ENCODE assay signal across 8 cellular contexts in the genomic region with DNA sequence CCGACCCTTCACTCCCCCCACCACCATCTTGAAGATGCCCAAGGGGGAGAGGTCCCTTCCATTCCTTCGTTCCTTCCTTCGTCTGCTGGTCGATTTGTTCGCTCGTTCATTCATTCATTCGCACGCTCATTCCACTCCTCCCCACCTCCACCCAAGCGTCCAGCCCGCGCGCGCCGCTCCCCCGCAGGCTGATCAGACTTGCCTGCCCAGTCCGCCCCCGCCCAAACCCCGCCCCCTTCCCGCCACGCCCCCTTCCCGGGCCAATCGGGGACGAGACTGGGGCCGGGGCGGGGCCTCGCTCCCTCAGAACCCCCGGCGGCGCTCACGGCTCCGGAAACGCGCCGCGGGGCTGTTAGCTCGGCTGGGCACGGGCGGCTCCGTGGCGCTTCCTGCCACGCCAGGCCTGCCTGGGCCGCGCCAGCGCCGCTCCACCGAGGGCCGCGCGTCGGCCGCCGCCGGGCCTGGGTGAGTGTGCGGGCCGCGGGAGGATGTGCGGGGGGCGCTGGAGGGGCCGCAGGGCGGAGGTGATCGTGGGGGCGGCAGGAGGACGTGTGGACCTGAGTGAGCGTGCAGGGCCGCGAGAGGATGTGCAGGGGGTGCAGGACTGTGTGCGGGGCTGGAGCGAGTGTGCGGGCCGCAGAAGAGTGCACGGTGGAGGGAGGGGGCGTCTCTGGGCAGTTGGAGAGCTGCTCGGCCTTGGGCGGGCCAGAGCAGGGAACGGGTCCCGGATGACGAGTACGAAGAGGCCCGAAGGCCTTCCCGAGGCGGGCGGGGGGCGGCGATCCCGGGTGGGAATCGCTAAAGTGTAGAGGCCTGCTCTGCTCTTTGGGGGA. TPM values are rescaled to one million over a fixed set of nuclear protein-coding genes. Genes with fewer than 3 reads are reported as not detected.
DNase-seq lines count a peak whose midpoint lies in the region; ATAC-seq and TF ChIP-seq lines count a peak whose summit lies in the region.

A gene with protein sequence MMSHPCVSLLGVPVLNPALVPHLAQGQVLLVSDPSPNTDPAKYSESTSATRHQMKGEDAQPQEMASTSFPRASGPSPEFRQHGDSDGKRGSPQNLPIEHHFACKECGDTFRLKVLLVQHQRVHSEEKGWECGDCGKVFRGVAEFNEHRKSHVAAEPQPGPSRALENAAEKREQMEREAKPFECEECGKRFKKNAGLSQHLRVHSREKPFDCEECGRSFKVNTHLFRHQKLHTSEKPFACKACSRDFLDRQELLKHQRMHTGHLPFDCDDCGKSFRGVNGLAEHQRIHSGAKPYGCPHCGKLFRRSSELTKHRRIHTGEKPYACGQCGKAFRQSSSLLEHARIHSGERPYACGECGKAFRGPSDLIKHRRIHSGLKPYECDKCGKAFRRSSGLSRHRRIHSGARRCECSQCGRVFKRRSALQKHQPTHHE (plus strand): TSS at position 333 of the 833 bp plus-strand sequence. CDS start 2,527 bp downstream, outside the sequence.

- H3K9ac ChIP-seq in OCI-LY1 (ENCODE audit: low read length) (peak within 1 kb of the TSS; percentile 86), mucosa of stomach (ENCODE audit: low read length) (peak within 1 kb of the TSS; percentile 70)

- peak within 1 kb of the TSS; percentile 78 for H3K4me2 ChIP-seq in OCI-LY1 (ENCODE audit: low read length)

- no peak within 1 kb of the TSS for H2AFZ ChIP-seq in OCI-LY1 (ENCODE audit: low read length)

- DNase-seq in D341Med (ENCODE audit: low spot score) (peak; percentile 91), HUDEP-2 (lab: John Stamatoyannopoulos, UW; ENCODE audit: unreplicated experiment in 76 of 76) (peak in 74 of 76 experiments; percentile 0 to 80 (median 60)), activated T-cell treated with anti-CD3 and anti-CD28 coated beads for 4 hours (peak; percentile 68), epithelial cell of proximal tubule (ENCODE audit: low read depth) (no peak)
- DNase-seq in stimulated activated CD8-positive, alpha-beta memory T cell treated with anti-CD3 and anti-CD28 coated beads, Interleukin-4, amount 100 ng/mL, for 24 hours (ENCODE audit: low read depth) = peak; percentile 70

- H3K27me3 ChIP-seq in OCI-LY1 (ENCODE audit: insufficient read depth, low read length) (no peaks in the 10 kb centered on the region), mucosa of stomach (ENCODE audit: control insufficient read depth, insufficient read depth, low read length) (no peaks in the 10 kb centered on the region)

- no peaks in the 10 kb centered on the region for H3K9me3 ChIP-seq in OCI-LY1 (ENCODE audit: low read length)
- H3K9me3 ChIP-seq in mucosa of stomach (ENCODE audit: control insufficient read depth, low read length) = no peaks in the 10 kb centered on the region

- no peaks in the 10 kb centered on the region for H3K9me2 ChIP-seq in OCI-LY1 (ENCODE audit: low read depth, low read length)

- H3K4me1 ChIP-seq in OCI-LY1 (ENCODE audit: insufficient read depth, low read length, severe bottlenecking) = peaks cover 30% of the 10 kb centered on the region
- H3K4me1 ChIP-seq in mucosa of stomach (ENCODE audit: control insufficient read depth, insufficient read depth, low read length) = no peaks in the 10 kb centered on the region

- no peak within 1 kb of the TSS for H3K27ac ChIP-seq in OCI-LY1 (ENCODE audit: low read depth, low read length, poor library complexity, severe bottlenecking)

- H3K4me3 ChIP-seq in OCI-LY1 (ENCODE audit: low read depth, low read length, poor library complexity, severe bottlenecking) = peak within 1 kb of the TSS; percentile 91
- H3K4me3 ChIP-seq in epithelial cell of proximal tubule (ENCODE audit: low read depth, low read length) = peak within 1 kb of the TSS; percentile 66
- peak within 1 kb of the TSS; percentile 8 for H3K4me3 ChIP-seq in mucosa of stomach (ENCODE audit: low read length)

- no peaks in the 10 kb centered on the region for H3F3A ChIP-seq in OCI-LY1 (ENCODE audit: insufficient read depth, low read length)

- no peak for TF ChIP-seq CTCF in OCI-LY1 (IDR thresholded peaks at IDR 0.05; ENCODE audit: low read length)
- TF ChIP-seq CTCF in epithelial cell of proximal tubule (conservative IDR thresholded peaks at IDR 0.05; ENCODE audit: low read depth, low read length) = no peak

- H4K20me1 ChIP-seq in OCI-LY1 (ENCODE audit: insufficient read depth, low read length) = no peaks in the 10 kb centered on the region

- H3K36me3 ChIP-seq in OCI-LY1 (ENCODE audit: insufficient read depth, low read length) (peaks cover 21% of the 10 kb centered on the region; the same call in 1 of the 2 replicates), mucosa of stomach (ENCODE audit: control insufficient read depth, insufficient read depth, low read length) (no peaks in the 10 kb centered on the region)

- peak; percentile 90 for ATAC-seq in GM21381 (IDR thresholded peaks at IDR 0.05; ENCODE audit: unreplicated experiment)

- no peaks in the 10 kb centered on the region for H3K79me2 ChIP-seq in OCI-LY1 (ENCODE audit: insufficient read depth, low read length)

RNA-seq across cellular contexts. Expression of the gene that starts here (rescaled TPM):
- total RNA-seq in epithelial cell of proximal tubule = 4.8 and 5.3 TPM in 2 replicates

Comparison
In these comparisons a context has a peak if more than half of its experiments do, and no peak if none do; other contexts are left out.
1. H3K4me3 ChIP-seq: peak in every context shown above with its lines; median percentile 91 in OCI-LY1; 66 in epithelial cell of proximal tubule; 8 in mucosa of stomach.